Comparison of ENCODE assay signal across 12 cellular contexts in the genomic region with DNA sequence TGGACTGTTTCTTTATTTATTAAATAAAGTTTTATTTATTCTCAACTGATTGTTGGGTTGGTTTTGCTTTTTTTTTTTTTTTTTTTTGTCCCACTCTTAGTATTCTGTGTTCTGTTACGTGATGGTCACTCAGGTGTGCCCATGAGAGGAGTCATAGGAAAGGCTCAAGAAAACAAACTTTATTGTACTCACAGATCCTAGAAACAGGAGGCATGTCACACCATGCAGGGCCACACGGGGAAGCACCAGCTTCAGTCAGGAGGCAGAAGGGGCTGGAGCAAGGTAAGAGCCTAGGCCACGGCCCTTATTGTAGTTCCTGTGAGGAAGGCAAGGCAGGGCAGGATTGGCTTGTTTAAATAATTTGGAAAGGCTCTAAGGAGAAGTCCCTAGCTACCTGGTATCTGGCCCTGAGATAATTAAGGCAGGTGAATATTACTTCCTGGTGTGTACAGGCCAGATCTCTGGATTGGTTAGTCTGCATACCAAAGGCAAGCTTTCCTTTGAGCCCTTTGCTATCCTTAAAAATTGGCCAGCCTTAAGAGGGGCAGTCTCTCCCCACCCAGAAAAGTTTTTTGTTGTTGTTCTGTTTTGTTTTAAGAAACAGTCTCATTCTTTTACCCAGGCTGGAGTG. TPM values are rescaled to one million over a fixed set of nuclear protein-coding genes. Genes with fewer than 3 reads are reported as not detected.
DNase-seq lines count a peak whose midpoint lies in the region; ATAC-seq and TF ChIP-seq lines count a peak whose summit lies in the region.
"Had no signal": no experiment of that assay in that cellular context is flagged by ENCODE, and none has a peak within 500 bp of the region (broad histone marks: within the 10 kb centered on the region; RNA-seq: fewer than 3 reads in every experiment).

No MANE protein-coding gene starts in this region.

- H3K9me3 ChIP-seq in mucosa of descending colon: no peaks in the 10 kb centered on the region
- H3K9me3 ChIP-seq: gastrocnemius medialis had no signal

- intact Hi-C loops in mucosa of descending colon (cut with DNase I, micrococcal nuclease): no loop called here

- ATAC-seq in mucosa of descending colon (peak; percentile 73), GM18868 (IDR thresholded peaks at IDR 0.05; ENCODE audit: unreplicated experiment) (no peak)
- ATAC-seq: gastrocnemius medialis, T-helper 17 cell had no signal

- no peaks in the 10 kb centered on the region for H3K27me3 ChIP-seq in brain microvascular endothelial cell (replicated peaks)
- H3K27me3 ChIP-seq: gastrocnemius medialis had no signal

- H3K36me3 ChIP-seq in brain microvascular endothelial cell (replicated peaks): no peaks in the 10 kb centered on the region
- H3K36me3 ChIP-seq in mucosa of descending colon (ENCODE audit: low read depth): no peaks in the 10 kb centered on the region
- H3K36me3 ChIP-seq: gastrocnemius medialis had no signal

- in situ Hi-C loops in brain microvascular endothelial cell (cut with HindIII; ENCODE audit: low pct_ligation_motif_present, low sequenced_read_pairs): no loop called here

- no peak overlapping the region for H3K27ac ChIP-seq in brain microvascular endothelial cell

- peak; percentile 25; the same call in 1 of the 3 replicates for TF ChIP-seq CTCF in GM12872 (IDR thresholded peaks at IDR 0.05; ENCODE audit: insufficient read depth, low read depth, low read length)
- TF ChIP-seq CTCF in brain microvascular endothelial cell (IDR thresholded peaks at IDR 0.05; ENCODE audit: low read depth, low read length, missing control alignments): peak; percentile 24
- TF ChIP-seq CTCF in mucosa of descending colon (IDR thresholded peaks at IDR 0.05): no peak

- H3K4me3 ChIP-seq in brain microvascular endothelial cell (ENCODE audit: low read depth, low read length) (no peak overlapping the region), mucosa of descending colon (no peak overlapping the region)
- H3K4me3 ChIP-seq: gastrocnemius medialis had no signal

- DNase-seq in Kasumi-1 (lab: John Stamatoyannopoulos, UW): peak; percentile 25 to 35
- no peak for DNase-seq in brain microvascular endothelial cell
- peak in 2 of 3 donors; percentile 33 to 44 for DNase-seq in mucosa of descending colon
- DNase-seq in NCI-H2227 (lab: John Stamatoyannopoulos, UW; ENCODE audit: unreplicated experiment): no peak
- no peak for DNase-seq in activated CD4-positive, alpha-beta T cell treated with anti-CD3 and anti-CD28 coated beads, Interleukin-2, amount 50 U/mL, for 1 hour
- DNase-seq: dermis blood vessel endothelial cell, gastrocnemius medialis, NCI-H1105 treated with DMSO at 0.1 percent for 48 hours, T-helper 17 cell had no signal

- H3K4me1 ChIP-seq in mucosa of descending colon (ENCODE audit: low read depth): no peaks in the 10 kb centered on the region
- H3K4me1 ChIP-seq: gastrocnemius medialis had no signal

RNA-seq across cellular contexts. Expression of a gene that starts 8.3 kb away (rescaled TPM):
- under 1 TPM in 2 of 3 donors, not detected in 1; 0.19 to 0.53 TPM for total RNA-seq in mucosa of descending colon
- total RNA-seq: dermis blood vessel endothelial cell, gastrocnemius medialis, omental fat pad, T-helper 17 cell had no signal

Comparison
In these comparisons a context has a peak if more than half of its experiments do, and no peak if none do; other contexts are left out.
1. DNase-seq: peak in Kasumi-1 (2 of 2) and mucosa of descending colon (2 of 3); none in brain microvascular endothelial cell (single experiment), NCI-H2227 (single experiment) and activated CD4-positive, alpha-beta T cell treated with anti-CD3 and anti-CD28 coated beads, Interleukin-2, amount 50 U/mL, for 1 hour (single experiment).